ENCODE assay signal across 3 cellular contexts in the genomic region with DNA sequence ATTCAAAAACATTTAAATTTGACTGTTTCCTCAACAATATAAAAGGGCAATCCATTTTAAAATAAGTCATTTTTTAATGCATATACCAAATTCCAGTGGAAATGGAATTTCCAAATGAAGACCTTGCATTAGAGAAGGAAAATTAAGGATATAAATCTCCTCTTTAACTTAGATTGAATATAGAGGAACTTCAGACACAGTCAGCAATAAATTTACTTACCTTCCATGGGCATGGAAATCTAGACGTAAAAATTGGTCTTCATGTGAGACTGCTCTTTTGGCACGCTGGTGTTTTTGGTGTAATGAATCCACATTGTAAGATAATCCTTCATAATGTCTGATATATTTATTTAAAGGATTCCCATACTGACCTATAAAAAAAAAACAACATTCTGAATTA.
TF ChIP-seq lines count a peak whose summit lies in the region.

No MANE protein-coding gene starts in this region.

TF ChIP-seq in A549, 52 proteins besides CTCF, POLR2A, EP300 and RAD21:
- no peak for TF ChIP-seq ZSCAN20 (CRISPR knock-in tag; IDR thresholded peaks at IDR 0.05)
- peak; percentile 52 for TF ChIP-seq MAFK (IDR thresholded peaks at IDR 0.05; ENCODE audit: partially characterized antibody)
TF ChIP-seq in A549: peak in this region for 1.

TF ChIP-seq in GM23338, 12 proteins besides CTCF, POLR2A, EP300 and RAD21 (continues in another document):
- no peak for TF ChIP-seq ZNF114 (CRISPR knock-in tag; IDR thresholded peaks at IDR 0.05)
- TF ChIP-seq JUNB (IDR thresholded peaks at IDR 0.05; ENCODE audit: unreplicated experiment): no peak
- no peak for TF ChIP-seq EZH2phosphoT487 (IDR thresholded peaks at IDR 0.05; ENCODE audit: unreplicated experiment)
- no peak for TF ChIP-seq POLR2AphosphoS5 (IDR thresholded peaks at IDR 0.05; ENCODE audit: low read depth)
- no peak for TF ChIP-seq NANOG (IDR thresholded peaks at IDR 0.05; ENCODE audit: borderline replicate concordance)
- no peak for TF ChIP-seq ZNF331 (CRISPR knock-in tag; IDR thresholded peaks at IDR 0.05; ENCODE audit: low read depth)
- TF ChIP-seq, protein P1, sequence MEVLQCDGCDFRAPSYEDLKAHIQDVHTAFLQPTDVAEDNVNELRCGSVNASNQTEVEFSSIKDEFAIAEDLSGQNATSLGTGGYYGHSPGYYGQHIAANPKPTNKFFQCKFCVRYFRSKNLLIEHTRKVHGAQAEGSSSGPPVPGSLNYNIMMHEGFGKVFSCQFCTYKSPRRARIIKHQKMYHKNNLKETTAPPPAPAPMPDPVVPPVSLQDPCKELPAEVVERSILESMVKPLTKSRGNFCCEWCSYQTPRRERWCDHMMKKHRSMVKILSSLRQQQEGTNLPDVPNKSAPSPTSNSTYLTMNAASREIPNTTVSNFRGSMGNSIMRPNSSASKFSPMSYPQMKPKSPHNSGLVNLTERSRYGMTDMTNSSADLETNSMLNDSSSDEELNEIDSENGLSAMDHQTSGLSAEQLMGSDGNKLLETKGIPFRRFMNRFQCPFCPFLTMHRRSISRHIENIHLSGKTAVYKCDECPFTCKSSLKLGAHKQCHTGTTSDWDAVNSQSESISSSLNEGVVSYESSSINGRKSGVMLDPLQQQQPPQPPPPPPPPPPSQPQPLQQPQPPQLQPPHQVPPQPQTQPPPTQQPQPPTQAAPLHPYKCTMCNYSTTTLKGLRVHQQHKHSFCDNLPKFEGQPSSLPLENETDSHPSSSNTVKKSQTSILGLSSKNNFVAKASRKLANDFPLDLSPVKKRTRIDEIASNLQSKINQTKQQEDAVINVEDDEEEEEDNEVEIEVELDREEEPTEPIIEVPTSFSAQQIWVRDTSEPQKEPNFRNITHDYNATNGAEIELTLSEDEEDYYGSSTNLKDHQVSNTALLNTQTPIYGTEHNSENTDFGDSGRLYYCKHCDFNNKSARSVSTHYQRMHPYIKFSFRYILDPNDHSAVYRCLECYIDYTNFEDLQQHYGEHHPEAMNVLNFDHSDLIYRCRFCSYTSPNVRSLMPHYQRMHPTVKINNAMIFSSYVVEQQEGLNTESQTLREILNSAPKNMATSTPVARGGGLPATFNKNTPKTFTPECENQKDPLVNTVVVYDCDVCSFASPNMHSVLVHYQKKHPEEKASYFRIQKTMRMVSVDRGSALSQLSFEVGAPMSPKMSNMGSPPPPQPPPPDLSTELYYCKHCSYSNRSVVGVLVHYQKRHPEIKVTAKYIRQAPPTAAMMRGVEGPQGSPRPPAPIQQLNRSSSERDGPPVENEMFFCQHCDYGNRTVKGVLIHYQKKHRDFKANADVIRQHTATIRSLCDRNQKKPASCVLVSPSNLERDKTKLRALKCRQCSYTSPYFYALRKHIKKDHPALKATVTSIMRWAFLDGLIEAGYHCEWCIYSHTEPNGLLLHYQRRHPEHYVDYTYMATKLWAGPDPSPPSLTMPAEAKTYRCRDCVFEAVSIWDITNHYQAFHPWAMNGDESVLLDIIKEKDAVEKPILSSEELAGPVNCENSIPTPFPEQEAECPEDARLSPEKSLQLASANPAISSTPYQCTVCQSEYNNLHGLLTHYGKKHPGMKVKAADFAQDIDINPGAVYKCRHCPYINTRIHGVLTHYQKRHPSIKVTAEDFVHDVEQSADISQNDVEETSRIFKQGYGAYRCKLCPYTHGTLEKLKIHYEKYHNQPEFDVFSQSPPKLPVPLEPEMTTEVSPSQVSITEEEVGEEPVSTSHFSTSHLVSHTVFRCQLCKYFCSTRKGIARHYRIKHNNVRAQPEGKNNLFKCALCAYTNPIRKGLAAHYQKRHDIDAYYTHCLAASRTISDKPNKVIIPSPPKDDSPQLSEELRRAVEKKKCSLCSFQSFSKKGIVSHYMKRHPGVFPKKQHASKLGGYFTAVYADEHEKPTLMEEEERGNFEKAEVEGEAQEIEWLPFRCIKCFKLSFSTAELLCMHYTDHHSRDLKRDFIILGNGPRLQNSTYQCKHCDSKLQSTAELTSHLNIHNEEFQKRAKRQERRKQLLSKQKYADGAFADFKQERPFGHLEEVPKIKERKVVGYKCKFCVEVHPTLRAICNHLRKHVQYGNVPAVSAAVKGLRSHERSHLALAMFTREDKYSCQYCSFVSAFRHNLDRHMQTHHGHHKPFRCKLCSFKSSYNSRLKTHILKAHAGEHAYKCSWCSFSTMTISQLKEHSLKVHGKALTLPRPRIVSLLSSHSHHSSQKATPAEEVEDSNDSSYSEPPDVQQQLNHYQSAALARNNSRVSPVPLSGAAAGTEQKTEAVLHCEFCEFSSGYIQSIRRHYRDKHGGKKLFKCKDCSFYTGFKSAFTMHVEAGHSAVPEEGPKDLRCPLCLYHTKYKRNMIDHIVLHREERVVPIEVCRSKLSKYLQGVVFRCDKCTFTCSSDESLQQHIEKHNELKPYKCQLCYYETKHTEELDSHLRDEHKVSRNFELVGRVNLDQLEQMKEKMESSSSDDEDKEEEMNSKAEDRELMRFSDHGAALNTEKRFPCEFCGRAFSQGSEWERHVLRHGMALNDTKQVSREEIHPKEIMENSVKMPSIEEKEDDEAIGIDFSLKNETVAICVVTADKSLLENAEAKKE (CRISPR knock-in tag; IDR thresholded peaks at IDR 0.05): no peak
- TF ChIP-seq CREB1 (CRISPR knock-in tag; IDR thresholded peaks at IDR 0.05; ENCODE audit: low read depth): no peak
- TF ChIP-seq, protein P2, sequence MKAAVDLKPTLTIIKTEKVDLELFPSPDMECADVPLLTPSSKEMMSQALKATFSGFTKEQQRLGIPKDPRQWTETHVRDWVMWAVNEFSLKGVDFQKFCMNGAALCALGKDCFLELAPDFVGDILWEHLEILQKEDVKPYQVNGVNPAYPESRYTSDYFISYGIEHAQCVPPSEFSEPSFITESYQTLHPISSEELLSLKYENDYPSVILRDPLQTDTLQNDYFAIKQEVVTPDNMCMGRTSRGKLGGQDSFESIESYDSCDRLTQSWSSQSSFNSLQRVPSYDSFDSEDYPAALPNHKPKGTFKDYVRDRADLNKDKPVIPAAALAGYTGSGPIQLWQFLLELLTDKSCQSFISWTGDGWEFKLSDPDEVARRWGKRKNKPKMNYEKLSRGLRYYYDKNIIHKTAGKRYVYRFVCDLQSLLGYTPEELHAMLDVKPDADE (IDR thresholded peaks at IDR 0.05): no peak
- no peak for TF ChIP-seq EZH2 (IDR thresholded peaks at IDR 0.05; ENCODE audit: low read depth, unreplicated experiment)

TF ChIP-seq in K562, 482 proteins besides CTCF, POLR2A, EP300 and RAD21:
- peak; percentile 70 for TF ChIP-seq ZNF316 (IDR thresholded peaks at IDR 0.05)
- no peak for TF ChIP-seq CBX5 (IDR thresholded peaks at IDR 0.05; ENCODE audit: borderline replicate concordance, low read depth)
- TF ChIP-seq ZFP36 (IDR thresholded peaks at IDR 0.05; ENCODE audit: low read depth, low read length, partially characterized antibody): no peak
- TF ChIP-seq, protein P3, sequence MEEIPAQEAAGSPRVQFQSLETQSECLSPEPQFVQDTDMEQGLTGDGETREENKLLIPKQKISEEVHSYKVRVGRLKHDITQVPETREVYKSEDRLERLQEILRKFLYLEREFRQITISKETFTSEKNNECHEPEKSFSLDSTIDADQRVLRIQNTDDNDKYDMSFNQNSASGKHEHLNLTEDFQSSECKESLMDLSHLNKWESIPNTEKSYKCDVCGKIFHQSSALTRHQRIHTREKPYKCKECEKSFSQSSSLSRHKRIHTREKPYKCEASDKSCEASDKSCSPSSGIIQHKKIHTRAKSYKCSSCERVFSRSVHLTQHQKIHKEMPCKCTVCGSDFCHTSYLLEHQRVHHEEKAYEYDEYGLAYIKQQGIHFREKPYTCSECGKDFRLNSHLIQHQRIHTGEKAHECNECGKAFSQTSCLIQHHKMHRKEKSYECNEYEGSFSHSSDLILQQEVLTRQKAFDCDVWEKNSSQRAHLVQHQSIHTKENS (CRISPR knock-in tag; IDR thresholded peaks at IDR 0.05): no peak
- TF ChIP-seq KLF16 (IDR thresholded peaks at IDR 0.05): no peak
- no peak for TF ChIP-seq KDM1A (IDR thresholded peaks at IDR 0.05)
- TF ChIP-seq, protein P4, sequence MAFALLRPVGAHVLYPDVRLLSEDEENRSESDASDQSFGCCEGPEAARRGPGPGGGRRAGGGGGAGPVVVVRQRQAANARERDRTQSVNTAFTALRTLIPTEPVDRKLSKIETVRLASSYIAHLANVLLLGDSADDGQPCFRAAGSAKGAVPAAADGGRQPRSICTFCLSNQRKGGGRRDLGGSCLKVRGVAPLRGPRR (CRISPR knock-in tag; IDR thresholded peaks at IDR 0.05): no peak
- TF ChIP-seq MAFF (IDR thresholded peaks at IDR 0.05; ENCODE audit: low read length): peak; percentile 19; the same call in 1 of the 2 replicates
- TF ChIP-seq NFIX (CRISPR knock-in tag; IDR thresholded peaks at IDR 0.05; ENCODE audit: low read depth): no peak
- TF ChIP-seq MCM7 (IDR thresholded peaks at IDR 0.05): no peak
- no peak for TF ChIP-seq MYBL2 (IDR thresholded peaks at IDR 0.05; ENCODE audit: low read depth)
- no peak for TF ChIP-seq MYBL2 (CRISPR knock-in tag; IDR thresholded peaks at IDR 0.05; ENCODE audit: borderline replicate concordance)
